ENCODE assay signal across 20 cellular contexts in genomic region chr7:13235961-13236360, GRCh38.
"Had no signal": no experiment of that assay in that cellular context is flagged by ENCODE, and none has a peak within 500 bp of the region (broad histone marks: within the 10 kb centered on the region; RNA-seq: fewer than 3 reads in every experiment).

No MANE protein-coding gene starts in this region.

- H3K27ac ChIP-seq: colonic mucosa, hepatocyte, pancreas, prostate gland, right lobe of liver, spleen, tibial artery, upper lobe of left lung, uterus had no signal

- H3K79me2 ChIP-seq: hepatocyte had no signal

- ATAC-seq: left cardiac atrium; mucosa of descending colon; naive thymus-derived CD8-positive, alpha-beta T cell; pancreas; right lobe of liver; stimulated activated memory B cell treated with anti-CD40 and anti-IgM and Interleukin-4, amounts not matched to agents 10 μg/mL and 1 μg/mL and 100 μg/mL, for 72 hours had no signal

- H3K27me3 ChIP-seq: colonic mucosa, hepatocyte, pancreas, right lobe of liver, spleen, tibial artery, upper lobe of left lung, uterus had no signal

- H2AFZ ChIP-seq: hepatocyte had no signal

- H3K9me3 ChIP-seq: colonic mucosa, mucosa of descending colon, pancreas, prostate gland, right lobe of liver, spleen, tibial artery, upper lobe of left lung, uterus had no signal

- DNase-seq: colonic mucosa; dermis blood vessel endothelial cell; head of caudate nucleus; kidney; left cardiac atrium; mucosa of descending colon; naive thymus-derived CD8-positive, alpha-beta T cell; occipital lobe; pancreas; right lobe of liver; spleen; stimulated activated CD4-positive, alpha-beta T cell treated with anti-CD3 and anti-CD28 coated beads, Interleukin-15, amount 100 ng/mL, for 24 hours; stimulated activated CD4-positive, alpha-beta T cell treated with anti-CD3 and anti-CD28 coated beads, Interleukin-1b, Interleukin-23, amount 100 ng/mL, for 48 hours; stimulated activated CD4-positive, alpha-beta T cell treated with anti-CD3 and anti-CD28 coated beads, Interleukin-4, amount 100 ng/mL, for 24 hours; tibial artery; upper lobe of left lung; uterus had no signal

- H3K4me2 ChIP-seq: hepatocyte had no signal

- H3K4me3 ChIP-seq: colonic mucosa, hepatocyte, mucosa of descending colon, pancreas, prostate gland, right lobe of liver, spleen, tibial artery, upper lobe of left lung, uterus had no signal

- H3K36me3 ChIP-seq: colonic mucosa, pancreas, prostate gland, right lobe of liver, spleen, tibial artery, upper lobe of left lung, uterus had no signal

- FAIRE-seq: pancreas had no signal

- H3K4me1 ChIP-seq: colonic mucosa, pancreas, prostate gland, right lobe of liver, spleen, tibial artery, upper lobe of left lung, uterus had no signal
